In the genomic region with DNA sequence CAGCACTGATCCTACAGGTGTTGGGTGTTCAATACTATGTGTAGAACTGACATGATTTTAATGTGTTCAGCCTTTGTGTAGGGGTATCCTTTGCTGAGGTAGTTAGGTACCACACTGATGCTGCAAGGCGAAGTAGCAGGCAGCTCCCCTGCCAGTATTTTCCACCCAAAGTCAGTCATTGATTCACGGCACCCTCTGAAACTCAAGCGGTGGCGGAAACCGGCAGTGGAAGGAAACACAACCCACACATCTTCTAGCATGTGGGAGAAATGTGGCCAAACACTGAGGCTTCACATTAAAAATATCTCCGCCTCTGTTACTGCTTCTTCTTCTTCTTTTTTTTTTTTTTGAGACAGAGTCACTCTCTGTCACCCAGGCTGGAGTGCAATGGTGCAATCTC, we compare ENCODE assay signal across 11 cellular contexts.
A peak's percentile ranks its signal among the peaks of the same experiment; 100 is the strongest.
DNase-seq lines count a peak whose midpoint lies in the region; ATAC-seq and TF ChIP-seq lines count a peak whose summit lies in the region.
"Had no signal": no experiment of that assay in that cellular context is flagged by ENCODE, and none has a peak within 500 bp of the region (broad histone marks: within the 10 kb centered on the region; RNA-seq: fewer than 3 reads in every experiment).

No MANE protein-coding gene starts in this region.

- DNase-seq in activated effector memory CD4-positive, alpha-beta T cell treated with anti-CD3 and anti-CD28 coated beads, Interleukin-2, amount 50 U/mL, for 16 hours, result peak; percentile 73
- DNase-seq in activated effector memory CD4-positive, alpha-beta T cell treated with Interleukin-2 at 50 U/mL for 16 hours, result no peak
- peak; percentile 73 for DNase-seq in activated CD8-positive, alpha-beta T cell treated with anti-CD3 and anti-CD28 coated beads, Interleukin-2, amount 10 ng/mL, durations not matched to agents 7 days and 5 days
- DNase-seq in natural killer cell (no peak), superior temporal gyrus (ENCODE audit: extremely low spot score) (peak; percentile 39), NCI-H2196 treated with DMSO at 0.1 percent for 48 hours (lab: John Stamatoyannopoulos, UW; ENCODE audit: unreplicated experiment) (no peak), NCI-H526 (lab: John Stamatoyannopoulos, UW) (no peak)
- DNase-seq: cerebellar nuclear complex, NCI-H774 had no signal

- H3K36me3 Mint-ChIP-seq in activated CD8-positive, alpha-beta T cell treated with anti-CD3 and anti-CD28 coated beads, Interleukin-2, amount 10 ng/mL, durations not matched to agents 7 days and 5 days (ENCODE audit: low read depth), result peaks cover 4% of the 10 kb centered on the region
- no peaks in the 10 kb centered on the region for H3K36me3 Mint-ChIP-seq in natural killer cell

- H3K4me1 Mint-ChIP-seq in activated CD8-positive, alpha-beta T cell treated with anti-CD3 and anti-CD28 coated beads, Interleukin-2, amount 10 ng/mL, durations not matched to agents 7 days and 5 days (ENCODE audit: low read depth), result peaks cover 12% of the 10 kb centered on the region
- H3K4me1 Mint-ChIP-seq in natural killer cell, result peaks cover 19 to 24% of the 10 kb centered on the region in 2 donors

- intact Hi-C loops in natural killer cell (cut with micrococcal nuclease), result no loop called here

- H3K4me3 Mint-ChIP-seq in activated CD8-positive, alpha-beta T cell treated with anti-CD3 and anti-CD28 coated beads, Interleukin-2, amount 10 ng/mL, durations not matched to agents 7 days and 5 days, result no peak overlapping the region
- H3K4me3 Mint-ChIP-seq in natural killer cell, result peak overlapping the region; percentile 28
- H3K4me3 Mint-ChIP-seq: mesothelial cell of epicardium had no signal

- TF ChIP-seq CTCF in natural killer cell (IDR thresholded peaks at IDR 0.05), result no peak

- H3K9me3 Mint-ChIP-seq in activated CD8-positive, alpha-beta T cell treated with anti-CD3 and anti-CD28 coated beads, Interleukin-2, amount 10 ng/mL, durations not matched to agents 7 days and 5 days (ENCODE audit: insufficient read depth), result peaks cover 7% of the 10 kb centered on the region
- peaks cover 2% of the 10 kb centered on the region in 2 donors for H3K9me3 Mint-ChIP-seq in natural killer cell

- POLR2A ChIA-PET in activated CD8-positive, alpha-beta T cell treated with anti-CD3 and anti-CD28 coated beads, Interleukin-2, amount 10 ng/mL, durations not matched to agents 7 days and 5 days (lab: Charles Lee), result no interaction called here

- H3K27ac Mint-ChIP-seq in activated CD8-positive, alpha-beta T cell treated with anti-CD3 and anti-CD28 coated beads, Interleukin-2, amount 10 ng/mL, durations not matched to agents 7 days and 5 days, result no peak overlapping the region
- H3K27ac Mint-ChIP-seq in natural killer cell, result peak overlapping the region; percentile 34 to 35
- H3K27ac Mint-ChIP-seq: mesothelial cell of epicardium had no signal

- peaks cover 40% of the 10 kb centered on the region for H3K27me3 Mint-ChIP-seq in activated CD8-positive, alpha-beta T cell treated with anti-CD3 and anti-CD28 coated beads, Interleukin-2, amount 10 ng/mL, durations not matched to agents 7 days and 5 days (ENCODE audit: low read depth)
- H3K27me3 Mint-ChIP-seq in natural killer cell (ENCODE audit: low read depth in 2 of 2), result peaks cover 0 to 6% of the 10 kb centered on the region in 2 donors

- CTCF ChIA-PET in activated CD8-positive, alpha-beta T cell treated with anti-CD3 and anti-CD28 coated beads, Interleukin-2, amount 10 ng/mL, durations not matched to agents 7 days and 5 days (lab: Charles Lee), result no interaction called here

- peak; percentile 90 for ATAC-seq in activated CD8-positive, alpha-beta T cell treated with anti-CD3 and anti-CD28 coated beads, Interleukin-2, amount 10 ng/mL, durations not matched to agents 7 days and 5 days
- ATAC-seq in natural killer cell (peak; percentile 25 to 87 (median 49)), GM18861 (IDR thresholded peaks at IDR 0.05; ENCODE audit: unreplicated experiment) (no peak)

Comparison
In these comparisons a context has a peak if more than half of its experiments do, and no peak if none do; other contexts are left out.
1. DNase-seq: peak in activated effector memory CD4-positive, alpha-beta T cell treated with anti-CD3 and anti-CD28 coated beads, Interleukin-2, amount 50 U/mL, for 16 hours (single experiment), activated CD8-positive, alpha-beta T cell treated with anti-CD3 and anti-CD28 coated beads, Interleukin-2, amount 10 ng/mL, durations not matched to agents 7 days and 5 days (single experiment) and superior temporal gyrus (single experiment); none in activated effector memory CD4-positive, alpha-beta T cell treated with Interleukin-2 at 50 U/mL for 16 hours (single experiment), natural killer cell (single experiment), NCI-H2196 treated with DMSO at 0.1 percent for 48 hours (single experiment) and NCI-H526 (0 of 2).